In genomic region chr21:45410865-45411809, GRCh38 we compare ENCODE assay signal across 2 cellular contexts.
TF ChIP-seq lines count a peak whose summit lies in the region.

No MANE protein-coding gene starts in this region.

TF ChIP-seq in HEK293, 187 proteins besides CTCF, POLR2A, EP300 and RAD21 (continued from another document):
- TF ChIP-seq, protein P1, sequence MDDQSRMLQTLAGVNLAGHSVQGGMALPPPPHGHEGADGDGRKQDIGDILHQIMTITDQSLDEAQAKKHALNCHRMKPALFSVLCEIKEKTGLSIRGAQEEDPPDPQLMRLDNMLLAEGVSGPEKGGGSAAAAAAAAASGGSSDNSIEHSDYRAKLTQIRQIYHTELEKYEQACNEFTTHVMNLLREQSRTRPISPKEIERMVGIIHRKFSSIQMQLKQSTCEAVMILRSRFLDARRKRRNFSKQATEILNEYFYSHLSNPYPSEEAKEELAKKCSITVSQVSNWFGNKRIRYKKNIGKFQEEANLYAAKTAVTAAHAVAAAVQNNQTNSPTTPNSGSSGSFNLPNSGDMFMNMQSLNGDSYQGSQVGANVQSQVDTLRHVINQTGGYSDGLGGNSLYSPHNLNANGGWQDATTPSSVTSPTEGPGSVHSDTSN (CRISPR knock-in tag; IDR thresholded peaks at IDR 0.05), result no peak
- TF ChIP-seq ZNF837 (tag by site-specific recombination; IDR thresholded peaks at IDR 0.05) (no peak), HIC1 (tag by site-specific recombination; IDR thresholded peaks at IDR 0.05) (no peak), KLF1 (tag by site-specific recombination; IDR thresholded peaks at IDR 0.05) (peak; percentile 49; the same call in 1 of the 2 replicates), ZNF202 (tag by site-specific recombination; IDR thresholded peaks at IDR 0.05; ENCODE audit: borderline replicate concordance) (no peak)

TF ChIP-seq in K562, 482 proteins besides CTCF, POLR2A, EP300 and RAD21 (continued from another document and continues in another):
- TF ChIP-seq, protein P2, sequence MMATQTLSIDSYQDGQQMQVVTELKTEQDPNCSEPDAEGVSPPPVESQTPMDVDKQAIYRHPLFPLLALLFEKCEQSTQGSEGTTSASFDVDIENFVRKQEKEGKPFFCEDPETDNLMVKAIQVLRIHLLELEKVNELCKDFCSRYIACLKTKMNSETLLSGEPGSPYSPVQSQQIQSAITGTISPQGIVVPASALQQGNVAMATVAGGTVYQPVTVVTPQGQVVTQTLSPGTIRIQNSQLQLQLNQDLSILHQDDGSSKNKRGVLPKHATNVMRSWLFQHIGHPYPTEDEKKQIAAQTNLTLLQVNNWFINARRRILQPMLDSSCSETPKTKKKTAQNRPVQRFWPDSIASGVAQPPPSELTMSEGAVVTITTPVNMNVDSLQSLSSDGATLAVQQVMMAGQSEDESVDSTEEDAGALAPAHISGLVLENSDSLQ (IDR thresholded peaks at IDR 0.05), result peak; percentile 66
- TF ChIP-seq ZNF41 (CRISPR knock-in tag; conservative IDR thresholded peaks at IDR 0.05), result no peak
- TF ChIP-seq HNRNPH1 (optimal IDR thresholded peaks at IDR 0.05; ENCODE audit: low read depth, low read length), result no peak
- TF ChIP-seq ZNF124 (CRISPR knock-in tag; IDR thresholded peaks at IDR 0.05), result no peak
- TF ChIP-seq ZNF76 (CRISPR knock-in tag; IDR thresholded peaks at IDR 0.05; ENCODE audit: borderline replicate concordance), result no peak
- TF ChIP-seq BACH1 (tag; IDR thresholded peaks at IDR 0.05), result peak; percentile 70; the same call in 1 of the 2 replicates
- TF ChIP-seq, protein P3, sequence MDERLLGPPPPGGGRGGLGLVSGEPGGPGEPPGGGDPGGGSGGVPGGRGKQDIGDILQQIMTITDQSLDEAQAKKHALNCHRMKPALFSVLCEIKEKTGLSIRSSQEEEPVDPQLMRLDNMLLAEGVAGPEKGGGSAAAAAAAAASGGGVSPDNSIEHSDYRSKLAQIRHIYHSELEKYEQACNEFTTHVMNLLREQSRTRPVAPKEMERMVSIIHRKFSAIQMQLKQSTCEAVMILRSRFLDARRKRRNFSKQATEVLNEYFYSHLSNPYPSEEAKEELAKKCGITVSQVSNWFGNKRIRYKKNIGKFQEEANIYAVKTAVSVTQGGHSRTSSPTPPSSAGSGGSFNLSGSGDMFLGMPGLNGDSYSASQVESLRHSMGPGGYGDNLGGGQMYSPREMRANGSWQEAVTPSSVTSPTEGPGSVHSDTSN (CRISPR knock-in tag; IDR thresholded peaks at IDR 0.05; ENCODE audit: low read depth), result no peak; the same call in 1 of the 2 replicates
- TF ChIP-seq, protein P3 (tag; conservative IDR thresholded peaks at IDR 0.05; ENCODE audit: low read depth), result peak; percentile 49; the same call in 1 of the 2 replicates
- no peak for TF ChIP-seq NR2C1 (IDR thresholded peaks at IDR 0.05)
- TF ChIP-seq NR2C1 (tag; IDR thresholded peaks at IDR 0.05), result peak; percentile 63
- TF ChIP-seq, protein P4, sequence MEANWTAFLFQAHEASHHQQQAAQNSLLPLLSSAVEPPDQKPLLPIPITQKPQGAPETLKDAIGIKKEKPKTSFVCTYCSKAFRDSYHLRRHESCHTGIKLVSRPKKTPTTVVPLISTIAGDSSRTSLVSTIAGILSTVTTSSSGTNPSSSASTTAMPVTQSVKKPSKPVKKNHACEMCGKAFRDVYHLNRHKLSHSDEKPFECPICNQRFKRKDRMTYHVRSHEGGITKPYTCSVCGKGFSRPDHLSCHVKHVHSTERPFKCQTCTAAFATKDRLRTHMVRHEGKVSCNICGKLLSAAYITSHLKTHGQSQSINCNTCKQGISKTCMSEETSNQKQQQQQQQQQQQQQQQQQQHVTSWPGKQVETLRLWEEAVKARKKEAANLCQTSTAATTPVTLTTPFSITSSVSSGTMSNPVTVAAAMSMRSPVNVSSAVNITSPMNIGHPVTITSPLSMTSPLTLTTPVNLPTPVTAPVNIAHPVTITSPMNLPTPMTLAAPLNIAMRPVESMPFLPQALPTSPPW (CRISPR knock-in tag; IDR thresholded peaks at IDR 0.05), result peak; percentile 100
- no peak for TF ChIP-seq MEF2A (IDR thresholded peaks at IDR 0.05; ENCODE audit: control insufficient read depth, low read depth, low read length)
- TF ChIP-seq COPS2 (conservative IDR thresholded peaks at IDR 0.05), result no peak
- TF ChIP-seq, protein P5, sequence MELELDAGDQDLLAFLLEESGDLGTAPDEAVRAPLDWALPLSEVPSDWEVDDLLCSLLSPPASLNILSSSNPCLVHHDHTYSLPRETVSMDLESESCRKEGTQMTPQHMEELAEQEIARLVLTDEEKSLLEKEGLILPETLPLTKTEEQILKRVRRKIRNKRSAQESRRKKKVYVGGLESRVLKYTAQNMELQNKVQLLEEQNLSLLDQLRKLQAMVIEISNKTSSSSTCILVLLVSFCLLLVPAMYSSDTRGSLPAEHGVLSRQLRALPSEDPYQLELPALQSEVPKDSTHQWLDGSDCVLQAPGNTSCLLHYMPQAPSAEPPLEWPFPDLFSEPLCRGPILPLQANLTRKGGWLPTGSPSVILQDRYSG (tag; conservative IDR thresholded peaks at IDR 0.05; ENCODE audit: low read depth), result no peak
- TF ChIP-seq, protein P6, sequence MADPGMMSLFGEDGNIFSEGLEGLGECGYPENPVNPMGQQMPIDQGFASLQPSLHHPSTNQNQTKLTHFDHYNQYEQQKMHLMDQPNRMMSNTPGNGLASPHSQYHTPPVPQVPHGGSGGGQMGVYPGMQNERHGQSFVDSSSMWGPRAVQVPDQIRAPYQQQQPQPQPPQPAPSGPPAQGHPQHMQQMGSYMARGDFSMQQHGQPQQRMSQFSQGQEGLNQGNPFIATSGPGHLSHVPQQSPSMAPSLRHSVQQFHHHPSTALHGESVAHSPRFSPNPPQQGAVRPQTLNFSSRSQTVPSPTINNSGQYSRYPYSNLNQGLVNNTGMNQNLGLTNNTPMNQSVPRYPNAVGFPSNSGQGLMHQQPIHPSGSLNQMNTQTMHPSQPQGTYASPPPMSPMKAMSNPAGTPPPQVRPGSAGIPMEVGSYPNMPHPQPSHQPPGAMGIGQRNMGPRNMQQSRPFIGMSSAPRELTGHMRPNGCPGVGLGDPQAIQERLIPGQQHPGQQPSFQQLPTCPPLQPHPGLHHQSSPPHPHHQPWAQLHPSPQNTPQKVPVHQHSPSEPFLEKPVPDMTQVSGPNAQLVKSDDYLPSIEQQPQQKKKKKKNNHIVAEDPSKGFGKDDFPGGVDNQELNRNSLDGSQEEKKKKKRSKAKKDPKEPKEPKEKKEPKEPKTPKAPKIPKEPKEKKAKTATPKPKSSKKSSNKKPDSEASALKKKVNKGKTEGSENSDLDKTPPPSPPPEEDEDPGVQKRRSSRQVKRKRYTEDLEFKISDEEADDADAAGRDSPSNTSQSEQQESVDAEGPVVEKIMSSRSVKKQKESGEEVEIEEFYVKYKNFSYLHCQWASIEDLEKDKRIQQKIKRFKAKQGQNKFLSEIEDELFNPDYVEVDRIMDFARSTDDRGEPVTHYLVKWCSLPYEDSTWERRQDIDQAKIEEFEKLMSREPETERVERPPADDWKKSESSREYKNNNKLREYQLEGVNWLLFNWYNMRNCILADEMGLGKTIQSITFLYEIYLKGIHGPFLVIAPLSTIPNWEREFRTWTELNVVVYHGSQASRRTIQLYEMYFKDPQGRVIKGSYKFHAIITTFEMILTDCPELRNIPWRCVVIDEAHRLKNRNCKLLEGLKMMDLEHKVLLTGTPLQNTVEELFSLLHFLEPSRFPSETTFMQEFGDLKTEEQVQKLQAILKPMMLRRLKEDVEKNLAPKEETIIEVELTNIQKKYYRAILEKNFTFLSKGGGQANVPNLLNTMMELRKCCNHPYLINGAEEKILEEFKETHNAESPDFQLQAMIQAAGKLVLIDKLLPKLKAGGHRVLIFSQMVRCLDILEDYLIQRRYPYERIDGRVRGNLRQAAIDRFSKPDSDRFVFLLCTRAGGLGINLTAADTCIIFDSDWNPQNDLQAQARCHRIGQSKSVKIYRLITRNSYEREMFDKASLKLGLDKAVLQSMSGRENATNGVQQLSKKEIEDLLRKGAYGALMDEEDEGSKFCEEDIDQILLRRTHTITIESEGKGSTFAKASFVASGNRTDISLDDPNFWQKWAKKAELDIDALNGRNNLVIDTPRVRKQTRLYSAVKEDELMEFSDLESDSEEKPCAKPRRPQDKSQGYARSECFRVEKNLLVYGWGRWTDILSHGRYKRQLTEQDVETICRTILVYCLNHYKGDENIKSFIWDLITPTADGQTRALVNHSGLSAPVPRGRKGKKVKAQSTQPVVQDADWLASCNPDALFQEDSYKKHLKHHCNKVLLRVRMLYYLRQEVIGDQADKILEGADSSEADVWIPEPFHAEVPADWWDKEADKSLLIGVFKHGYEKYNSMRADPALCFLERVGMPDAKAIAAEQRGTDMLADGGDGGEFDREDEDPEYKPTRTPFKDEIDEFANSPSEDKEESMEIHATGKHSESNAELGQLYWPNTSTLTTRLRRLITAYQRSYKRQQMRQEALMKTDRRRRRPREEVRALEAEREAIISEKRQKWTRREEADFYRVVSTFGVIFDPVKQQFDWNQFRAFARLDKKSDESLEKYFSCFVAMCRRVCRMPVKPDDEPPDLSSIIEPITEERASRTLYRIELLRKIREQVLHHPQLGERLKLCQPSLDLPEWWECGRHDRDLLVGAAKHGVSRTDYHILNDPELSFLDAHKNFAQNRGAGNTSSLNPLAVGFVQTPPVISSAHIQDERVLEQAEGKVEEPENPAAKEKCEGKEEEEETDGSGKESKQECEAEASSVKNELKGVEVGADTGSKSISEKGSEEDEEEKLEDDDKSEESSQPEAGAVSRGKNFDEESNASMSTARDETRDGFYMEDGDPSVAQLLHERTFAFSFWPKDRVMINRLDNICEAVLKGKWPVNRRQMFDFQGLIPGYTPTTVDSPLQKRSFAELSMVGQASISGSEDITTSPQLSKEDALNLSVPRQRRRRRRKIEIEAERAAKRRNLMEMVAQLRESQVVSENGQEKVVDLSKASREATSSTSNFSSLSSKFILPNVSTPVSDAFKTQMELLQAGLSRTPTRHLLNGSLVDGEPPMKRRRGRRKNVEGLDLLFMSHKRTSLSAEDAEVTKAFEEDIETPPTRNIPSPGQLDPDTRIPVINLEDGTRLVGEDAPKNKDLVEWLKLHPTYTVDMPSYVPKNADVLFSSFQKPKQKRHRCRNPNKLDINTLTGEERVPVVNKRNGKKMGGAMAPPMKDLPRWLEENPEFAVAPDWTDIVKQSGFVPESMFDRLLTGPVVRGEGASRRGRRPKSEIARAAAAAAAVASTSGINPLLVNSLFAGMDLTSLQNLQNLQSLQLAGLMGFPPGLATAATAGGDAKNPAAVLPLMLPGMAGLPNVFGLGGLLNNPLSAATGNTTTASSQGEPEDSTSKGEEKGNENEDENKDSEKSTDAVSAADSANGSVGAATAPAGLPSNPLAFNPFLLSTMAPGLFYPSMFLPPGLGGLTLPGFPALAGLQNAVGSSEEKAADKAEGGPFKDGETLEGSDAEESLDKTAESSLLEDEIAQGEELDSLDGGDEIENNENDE (IDR thresholded peaks at IDR 0.05; ENCODE audit: low read depth, low read length), result no peak
- TF ChIP-seq, protein P7, sequence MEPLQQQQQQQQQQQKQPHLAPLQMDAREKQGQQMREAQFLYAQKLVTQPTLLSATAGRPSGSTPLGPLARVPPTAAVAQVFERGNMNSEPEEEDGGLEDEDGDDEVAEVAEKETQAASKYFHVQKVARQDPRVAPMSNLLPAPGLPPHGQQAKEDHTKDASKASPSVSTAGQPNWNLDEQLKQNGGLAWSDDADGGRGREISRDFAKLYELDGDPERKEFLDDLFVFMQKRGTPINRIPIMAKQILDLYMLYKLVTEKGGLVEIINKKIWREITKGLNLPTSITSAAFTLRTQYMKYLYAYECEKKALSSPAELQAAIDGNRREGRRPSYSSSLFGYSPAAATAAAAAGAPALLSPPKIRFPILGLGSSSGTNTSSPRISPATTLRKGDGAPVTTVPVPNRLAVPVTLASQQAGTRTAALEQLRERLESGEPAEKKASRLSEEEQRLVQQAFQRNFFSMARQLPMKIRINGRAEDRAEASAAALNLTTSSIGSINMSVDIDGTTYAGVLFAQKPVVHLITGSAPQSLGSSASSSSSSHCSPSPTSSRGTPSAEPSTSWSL (CRISPR knock-in tag; IDR thresholded peaks at IDR 0.05; ENCODE audit: borderline replicate concordance), result no peak; the same call in 1 of the 2 replicates
- TF ChIP-seq HDAC1 (IDR thresholded peaks at IDR 0.05), result peak in 1 of 2 experiments; percentile 87; a peak in 2 of 4 replicates
- TF ChIP-seq ZNF280A (IDR thresholded peaks at IDR 0.05; ENCODE audit: low read depth, partially characterized antibody), result no peak
- TF ChIP-seq MYNN (IDR thresholded peaks at IDR 0.05), result peak; percentile 94; the same call in 1 of the 2 replicates
- TF ChIP-seq MYNN (CRISPR knock-in tag; IDR thresholded peaks at IDR 0.05), result no peak
- TF ChIP-seq HMG20B (CRISPR knock-in tag; IDR thresholded peaks at IDR 0.05), result no peak
- peak; percentile 72 for TF ChIP-seq RBFOX2 (IDR thresholded peaks at IDR 0.05; ENCODE audit: low read depth, low read length)
- TF ChIP-seq POLR2G (IDR thresholded peaks at IDR 0.05; ENCODE audit: low read depth, low read length), result peak; percentile 75
- no peak for TF ChIP-seq ERF (CRISPR knock-in tag; IDR thresholded peaks at IDR 0.05)
- TF ChIP-seq ATF7 (IDR thresholded peaks at IDR 0.05), result peak; percentile 67; the same call in 1 of the 2 replicates
- peak; percentile 90 to 93 for TF ChIP-seq TRIM24 (IDR thresholded peaks at IDR 0.05)
- TF ChIP-seq CBX5 (IDR thresholded peaks at IDR 0.05; ENCODE audit: borderline replicate concordance, low read depth), result 0 out of 2 replicates have a peak, but pooled peaks have one; percentile 40
- TF ChIP-seq NFXL1 (CRISPR knock-in tag; IDR thresholded peaks at IDR 0.05), result no peak
